30 cellular contexts compared by ENCODE assay signal in genomic region chr12:111458773-111459172, GRCh38. TPM values are rescaled to one million over a fixed set of nuclear protein-coding genes. Genes with fewer than 3 reads are reported as not detected.
DNase-seq lines count a peak whose midpoint lies in the region; ATAC-seq and TF ChIP-seq lines count a peak whose summit lies in the region.
"Had no signal": no experiment of that assay in that cellular context is flagged by ENCODE, and none has a peak within 500 bp of the region (broad histone marks: within the 10 kb centered on the region; RNA-seq: fewer than 3 reads in every experiment).

No MANE protein-coding gene starts in this region.

- H3K23ac ChIP-seq in mesenchymal stem cell (ENCODE audit: low read length in 2 of 2) = peak overlapping the region in 1 of 2 experiments; percentile 9

- no peak overlapping the region for H2BK5ac ChIP-seq in mesenchymal stem cell (ENCODE audit: low read depth, low read length, poor library complexity, severe bottlenecking)

- H3K18ac ChIP-seq in mesenchymal stem cell (ENCODE audit: low read depth in 1 of 2, low read length in 2 of 2) = peak overlapping the region in 1 of 2 experiments; percentile 43

- H3K4me1 ChIP-seq in body of pancreas = peaks cover 17% of the 10 kb centered on the region
- peaks cover 21% of the 10 kb centered on the region for H3K4me1 ChIP-seq in mesenchymal stem cell (ENCODE audit: control insufficient read depth, insufficient read depth, low read depth, low read length)
- H3K4me1 ChIP-seq in testis = no peaks in the 10 kb centered on the region
- H3K4me1 ChIP-seq: BLaER1, breast epithelium had no signal

- H4K91ac ChIP-seq in mesenchymal stem cell (ENCODE audit: low read length) = no peak overlapping the region

- no peak overlapping the region for H3K4me2 ChIP-seq in mesenchymal stem cell (ENCODE audit: low read length, poor library complexity, severe bottlenecking)
- H3K4me2 ChIP-seq: BLaER1, SK-N-SH had no signal

- WGBS in body of pancreas, 2 donors = 40 to 55% methylated on average over 4 of the region's 4 CpGs
- 96% methylated on average over 4 of the region's 4 CpGs for WGBS in mesenchymal stem cell
- 81 to 91% methylated on average over 4 of the region's 4 CpGs for WGBS in testis, 2 donors

- peaks cover 0 to 7% of the 10 kb centered on the region in 2 donors for H3K36me3 ChIP-seq in body of pancreas (replicated peaks in 1 of 2; ENCODE audit: insufficient read depth in 1 of 2, low read depth in 2 of 2)
- H3K36me3 ChIP-seq in mesenchymal stem cell (ENCODE audit: control insufficient read depth in 1 of 2, insufficient read depth in 2 of 2, low read depth in 1 of 2, low read length in 2 of 2) = peaks cover 37 to 71% of the 10 kb centered on the region in 2 experiments
- no peaks in the 10 kb centered on the region for H3K36me3 ChIP-seq in testis (ENCODE audit: low read depth, missing control alignments)

- H3K9me3 ChIP-seq in body of pancreas (no peaks in the 10 kb centered on the region), mesenchymal stem cell (ENCODE audit: control insufficient read depth, low read length) (no peaks in the 10 kb centered on the region), testis (no peaks in the 10 kb centered on the region)
- H3K9me3 ChIP-seq: adrenal gland, BLaER1, breast epithelium, heart right ventricle, MG63, SK-N-SH had no signal

- H3K27me3 ChIP-seq in body of pancreas (no peaks in the 10 kb centered on the region), mesenchymal stem cell (ENCODE audit: control insufficient read depth in 1 of 2, insufficient read depth in 1 of 2, low read length in 2 of 2) (no peaks in the 10 kb centered on the region), testis (no peaks in the 10 kb centered on the region)
- H3K27me3 ChIP-seq: adrenal gland, BLaER1, breast epithelium, heart right ventricle, MG63 had no signal

- H2AFZ ChIP-seq in mesenchymal stem cell (ENCODE audit: low read depth, low read length) = no peak overlapping the region

- H3K14ac ChIP-seq in mesenchymal stem cell (ENCODE audit: low read length in 2 of 2) = no peak overlapping the region

- H3K9ac ChIP-seq in mesenchymal stem cell (ENCODE audit: low read length) = no peak overlapping the region
- H3K9ac ChIP-seq: BLaER1, SK-N-SH had no signal

- no peak for TF ChIP-seq POLR2A in body of pancreas (IDR thresholded peaks at IDR 0.05)
- no peak for TF ChIP-seq POLR2A in testis (IDR thresholded peaks at IDR 0.05)

- H2BK15ac ChIP-seq in mesenchymal stem cell (ENCODE audit: low read depth, poor library complexity, severe bottlenecking) = no peak overlapping the region

- no peak overlapping the region for H3K4me3 ChIP-seq in body of pancreas
- no peak overlapping the region for H3K4me3 ChIP-seq in mesenchymal stem cell (ENCODE audit: insufficient read depth in 1 of 2, low read depth in 1 of 2, low read length in 2 of 2)
- H3K4me3 ChIP-seq in testis = no peak overlapping the region
- H3K4me3 ChIP-seq: adrenal gland, BLaER1, breast epithelium, heart right ventricle, K562, MG63 had no signal

- H2AK5ac ChIP-seq in mesenchymal stem cell (ENCODE audit: low read length, severe bottlenecking) = peak overlapping the region; percentile 58

- H3K4ac ChIP-seq in mesenchymal stem cell (ENCODE audit: low read depth in 1 of 2, low read length in 2 of 2) = no peak overlapping the region

- peak overlapping the region in 2 of 4 donors; percentile 2 to 5 for H3K27ac ChIP-seq in body of pancreas
- H3K27ac ChIP-seq in mesenchymal stem cell (ENCODE audit: low read length, poor library complexity, severe bottlenecking) = no peak overlapping the region
- no peak overlapping the region for H3K27ac ChIP-seq in testis
- H3K27ac ChIP-seq: BLaER1, breast epithelium, heart right ventricle, RWPE1 had no signal

- DNase-seq in cardiac septum (ENCODE audit: low spot score) (peak; percentile 20), left cardiac atrium (no peak), body of pancreas (peak; percentile 29 to 66 (median 50)), mesenchymal stem cell (no peak), testis (peak; percentile 7), EL (no peak), NCI-H187 treated with DMSO at 0.1 percent for 48 hours (lab: John Stamatoyannopoulos, UW) (no peak)
- DNase-seq: ACHN; activated CD4-positive, alpha-beta T cell treated with anti-CD3 and anti-CD28 coated beads for 4 hours; activated naive CD4-positive, alpha-beta T cell treated with Interleukin-2 at 50 U/mL for 16 hours; effector CD8-positive, alpha-beta T cell; erythroblast; GDM1; H7; heart right ventricle; mesendoderm; MG63; NCI-H2081 treated with DMSO at 0.1 percent for 48 hours; NCI-H446; NCI-H774; SK-N-SH; stimulated activated CD4-positive, alpha-beta T cell treated with anti-CD3 and anti-CD28 coated beads, Interleukin-2, amount 100 ng/mL, for 24 hours; T-helper 17 cell; trophoblast cell had no signal

- no peak for ATAC-seq in left cardiac atrium
- ATAC-seq in body of pancreas = peak; percentile 59
- no peak for ATAC-seq in HG02938 (IDR thresholded peaks at IDR 0.05; ENCODE audit: unreplicated experiment)
- ATAC-seq: K562, T-helper 17 cell had no signal

- H3K79me1 ChIP-seq in mesenchymal stem cell (replicated peaks; ENCODE audit: low read length, poor library complexity, severe bottlenecking) = peaks cover 17% of the 10 kb centered on the region

- H4K8ac ChIP-seq in mesenchymal stem cell (ENCODE audit: low read length) = no peak overlapping the region

- no peak overlapping the region for H2BK120ac ChIP-seq in mesenchymal stem cell (ENCODE audit: low read depth, low read length)

- TF ChIP-seq CTCF in body of pancreas (IDR thresholded peaks at IDR 0.05) (no peak), testis (IDR thresholded peaks at IDR 0.05) (no peak)

- no peak overlapping the region for H2BK12ac ChIP-seq in mesenchymal stem cell (ENCODE audit: low read length in 2 of 2)

- intact Hi-C loops in cardiac septum (cut with DNase I) = no loop called here
- intact Hi-C loops in left cardiac atrium (cut with DNase I) = no loop called here
- intact Hi-C loops in body of pancreas (cut with DNase I) = no loop called here
- intact Hi-C loops in testis (cut with DNase I; ENCODE audit: low total_unique reads) = no loop called here

RNA-seq across cellular contexts. Expression of gene SH2B3, which starts 53.0 kb away (rescaled TPM):
- total RNA-seq in cardiac septum (33.7 TPM), left cardiac atrium (10 to 100 TPM; 27.1 to 39.6 TPM), body of pancreas (10 to 100 TPM; 23.1 to 41.9 TPM), testis (10 to 100 TPM; 36.9 to 38.1 TPM)
- polyA plus RNA-seq in mesenchymal stem cell (2013, experiment 1 of 2) = 50.8 TPM
- 50.3 TPM for polyA plus RNA-seq in mesenchymal stem cell (2013, experiment 2 of 2)
- 22.0 TPM for polyA plus RNA-seq in testis (ENCODE audit: insufficient read depth, low read depth, low replicate concordance)

Comparison
In these comparisons a context has a peak if more than half of its experiments do, and no peak if none do; other contexts are left out.
1. DNase-seq: peak in cardiac septum (single experiment), body of pancreas (4 of 4) and testis (single experiment); none in left cardiac atrium (single experiment), mesenchymal stem cell (single experiment), EL (single experiment) and NCI-H187 treated with DMSO at 0.1 percent for 48 hours (single experiment).